ENCODE assay signal across 18 cellular contexts in genomic region chr3:96319176-96319575, GRCh38.
DNase-seq lines count a peak whose midpoint lies in the region; ATAC-seq and TF ChIP-seq lines count a peak whose summit lies in the region.
"Had no signal": no experiment of that assay in that cellular context is flagged by ENCODE, and none has a peak within 500 bp of the region (broad histone marks: within the 10 kb centered on the region; RNA-seq: fewer than 3 reads in every experiment).

No MANE protein-coding gene starts in this region.

- H3K27ac ChIP-seq in foreskin keratinocyte: no peak overlapping the region
- H3K27ac ChIP-seq: RWPE1 had no signal

- H3K36me3 Mint-ChIP-seq in stimulated activated effector memory CD8-positive, alpha-beta T cell treated with anti-CD3 and anti-CD28 coated beads, Interleukin-12 subunit alpha, Interleukin-12 subunit beta, amount 100 ng/mL, for 72 hours: no peaks in the 10 kb centered on the region
- H3K36me3 Mint-ChIP-seq: CD4-positive, CD25-positive, alpha-beta regulatory T cell had no signal

- H3K4me1 Mint-ChIP-seq in stimulated activated effector memory CD8-positive, alpha-beta T cell treated with anti-CD3 and anti-CD28 coated beads, Interleukin-12 subunit alpha, Interleukin-12 subunit beta, amount 100 ng/mL, for 72 hours: no peaks in the 10 kb centered on the region
- H3K4me1 Mint-ChIP-seq: CD4-positive, CD25-positive, alpha-beta regulatory T cell had no signal

- no peak overlapping the region for H3K4me3 ChIP-seq in fibroblast of the aortic adventitia (ENCODE audit: low read depth, low read length)

- peaks cover 23% of the 10 kb centered on the region for H3K9me3 Mint-ChIP-seq in stimulated activated effector memory CD8-positive, alpha-beta T cell treated with anti-CD3 and anti-CD28 coated beads, Interleukin-12 subunit alpha, Interleukin-12 subunit beta, amount 100 ng/mL, for 72 hours

- H3K27ac Mint-ChIP-seq in stimulated activated effector memory CD8-positive, alpha-beta T cell treated with anti-CD3 and anti-CD28 coated beads, Interleukin-12 subunit alpha, Interleukin-12 subunit beta, amount 100 ng/mL, for 72 hours: no peak overlapping the region
- H3K27ac Mint-ChIP-seq: CD4-positive, CD25-positive, alpha-beta regulatory T cell had no signal

- H3K27me3 ChIP-seq in foreskin keratinocyte: no peaks in the 10 kb centered on the region

- no peak for ATAC-seq in HG03025 (IDR thresholded peaks at IDR 0.05; ENCODE audit: low FRiP score, unreplicated experiment)
- ATAC-seq in foreskin keratinocyte: no peak
- no peak for ATAC-seq in stimulated activated effector memory CD8-positive, alpha-beta T cell treated with anti-CD3 and anti-CD28 coated beads, Interleukin-12 subunit alpha, Interleukin-12 subunit beta, amount 100 ng/mL, for 72 hours
- ATAC-seq: PC-3 had no signal

- DNase-seq in D341Med (ENCODE audit: low spot score) (peak; percentile 48), H4 (ENCODE audit: low spot score) (peak; percentile 8), NCI-H69 (lab: John Stamatoyannopoulos, UW) (peak; percentile 0), fibroblast of the aortic adventitia (ENCODE audit: low read depth) (peak; percentile 0), ecto neural progenitor cell (ENCODE audit: low spot score) (no peak), foreskin keratinocyte (no peak)
- no peak for DNase-seq in stimulated activated effector memory CD8-positive, alpha-beta T cell treated with anti-CD3 and anti-CD28 coated beads, Interleukin-12 subunit alpha, Interleukin-12 subunit beta, amount 100 ng/mL, for 72 hours (ENCODE audit: low spot score in 2 of 2)
- DNase-seq: Calu3; CD4-positive, CD25-positive, alpha-beta regulatory T cell; H7; KBM-7; NCI-H1048; NCI-H1694; NCI-H510A; PC-3; T-helper 2 cell had no signal

- no peak overlapping the region for H3K4me3 Mint-ChIP-seq in stimulated activated effector memory CD8-positive, alpha-beta T cell treated with anti-CD3 and anti-CD28 coated beads, Interleukin-12 subunit alpha, Interleukin-12 subunit beta, amount 100 ng/mL, for 72 hours
- H3K4me3 Mint-ChIP-seq: CD4-positive, CD25-positive, alpha-beta regulatory T cell had no signal

- TF ChIP-seq CTCF in fibroblast of the aortic adventitia (IDR thresholded peaks at IDR 0.05; ENCODE audit: insufficient read depth, low read length) (no peak), foreskin keratinocyte (conservative IDR thresholded peaks at IDR 0.05) (no peak)

- no peaks in the 10 kb centered on the region for H3K4me1 ChIP-seq in foreskin keratinocyte

Comparison
In these comparisons a context has a peak if more than half of its experiments do, and no peak if none do; other contexts are left out.
1. DNase-seq: peak in D341Med (single experiment), H4 (single experiment), NCI-H69 (single experiment) and fibroblast of the aortic adventitia (single experiment); none in ecto neural progenitor cell (single experiment), foreskin keratinocyte (0 of 2) and stimulated activated effector memory CD8-positive, alpha-beta T cell treated with anti-CD3 and anti-CD28 coated beads, Interleukin-12 subunit alpha, Interleukin-12 subunit beta, amount 100 ng/mL, for 72 hours (0 of 2).